26 cellular contexts compared by ENCODE assay signal in the genomic region with DNA sequence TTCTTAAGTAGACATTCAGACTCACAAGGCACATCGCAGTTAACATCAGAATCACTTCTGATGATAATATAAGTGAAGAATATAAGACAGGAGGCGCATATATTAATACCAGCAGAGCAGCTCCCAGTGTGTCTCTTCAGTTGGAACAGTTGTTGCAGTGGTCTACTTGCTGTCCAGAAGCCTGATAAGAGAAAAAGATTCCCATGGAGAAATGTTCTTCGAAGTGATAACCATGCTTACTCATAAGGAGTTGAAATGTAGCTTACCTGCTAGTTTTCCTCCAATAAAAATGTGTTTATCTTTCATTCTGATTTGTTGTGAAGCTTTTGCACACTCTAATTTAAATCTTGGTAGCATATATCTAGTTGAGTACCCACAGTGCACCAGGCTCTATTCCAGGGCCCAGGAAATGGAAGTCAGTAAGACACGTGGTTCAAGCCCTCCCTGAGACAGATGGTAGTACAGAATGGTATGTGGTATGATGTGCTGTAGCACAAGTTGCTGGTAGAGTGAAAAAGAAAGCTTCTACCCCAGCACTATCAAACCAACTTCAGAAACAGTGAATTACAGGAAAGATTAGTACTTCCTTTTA.
"Had no signal": no experiment of that assay in that cellular context is flagged by ENCODE, and none has a peak within 500 bp of the region (broad histone marks: within the 10 kb centered on the region; RNA-seq: fewer than 3 reads in every experiment).

No MANE protein-coding gene starts in this region.

- H3K4me1 ChIP-seq: left ventricle myocardium inferior, prostate gland, stomach, testis, transverse colon, upper lobe of left lung had no signal

- H3K4me3 Mint-ChIP-seq: mesothelial cell of epicardium; naive B cell; natural killer cell; nephron progenitor cell; stimulated activated naive B cell treated with anti-CD40 and anti-IgM and Interleukin-4, amounts not matched to agents 10 μg/mL and 1 μg/mL and 100 μg/mL, for 72 hours had no signal

- H3K36me3 ChIP-seq: ovary, prostate gland, thyroid gland had no signal

- H3K4me1 Mint-ChIP-seq: naive B cell; natural killer cell; stimulated activated naive B cell treated with anti-CD40 and anti-IgM and Interleukin-4, amounts not matched to agents 10 μg/mL and 1 μg/mL and 100 μg/mL, for 72 hours had no signal

- H3K4me3 ChIP-seq: hepatocyte, left ventricle myocardium inferior, lung, ovary, prostate gland, skin epidermis, stomach, testis, thyroid gland, transverse colon, upper lobe of left lung had no signal

- H3K27me3 Mint-ChIP-seq: naive B cell; stimulated activated naive B cell treated with anti-CD40 and anti-IgM and Interleukin-4, amounts not matched to agents 10 μg/mL and 1 μg/mL and 100 μg/mL, for 72 hours had no signal

- DNase-seq: islet precursor cell; left ventricle myocardium inferior; mesendoderm; naive B cell; natural killer cell; nephron progenitor cell; ovary; retina; right cardiac atrium; stimulated activated CD4-positive, alpha-beta T cell treated with anti-CD3 and anti-CD28 coated beads, Interleukin-12 subunit alpha, Interleukin-12 subunit beta, amount 100 ng/mL, for 4 hours; stimulated activated CD4-positive, alpha-beta T cell treated with anti-CD3 and anti-CD28 coated beads, Interleukin-15, amount 100 ng/mL, for 24 hours; stimulated activated CD4-positive, alpha-beta T cell treated with anti-CD3 and anti-CD28 coated beads, Interleukin-2, amount 100 ng/mL, for 24 hours; stimulated activated CD4-positive, alpha-beta T cell treated with anti-CD3 and anti-CD28 coated beads, Interleukin-4, amount 100 ng/mL, for 1 hour; stimulated activated naive B cell treated with anti-CD40 and anti-IgM and Interleukin-4, amounts not matched to agents 10 μg/mL and 1 μg/mL and 100 μg/mL, for 72 hours; stimulated activated naive CD8-positive, alpha-beta T cell treated with anti-CD3 and anti-CD28 coated beads, Interleukin-15, Interleukin-2, amounts not matched to agents 100 U/mL and 50 U/mL, for 24 hours; stomach; testis; thyroid gland; transverse colon; upper lobe of left lung had no signal

- H3K27ac Mint-ChIP-seq: mesothelial cell of epicardium, naive B cell, natural killer cell, nephron progenitor cell had no signal

- H3K27ac ChIP-seq: hepatocyte, left ventricle myocardium inferior, ovary, prostate gland, skin epidermis, stomach, testis, transverse colon, upper lobe of left lung had no signal

- H3K79me2 ChIP-seq: hepatocyte had no signal

- H3K4me2 ChIP-seq: hepatocyte had no signal

- ATAC-seq: natural killer cell; right cardiac atrium; sciatic nerve; stimulated activated naive B cell treated with anti-CD40 and anti-IgM and Interleukin-4, amounts not matched to agents 10 μg/mL and 1 μg/mL and 100 μg/mL, for 72 hours; stimulated activated naive CD8-positive, alpha-beta T cell treated with anti-CD3 and anti-CD28 coated beads, Interleukin-15, Interleukin-2, amounts not matched to agents 100 U/mL and 50 U/mL, for 24 hours had no signal

- H3K9me3 Mint-ChIP-seq: mesothelial cell of epicardium; naive B cell; natural killer cell; nephron progenitor cell; stimulated activated naive B cell treated with anti-CD40 and anti-IgM and Interleukin-4, amounts not matched to agents 10 μg/mL and 1 μg/mL and 100 μg/mL, for 72 hours had no signal

- H3K27me3 ChIP-seq: hepatocyte, ovary, stomach, testis, thyroid gland, transverse colon, upper lobe of left lung had no signal

- H3K9me3 ChIP-seq: left ventricle myocardium inferior, ovary, prostate gland, stomach, testis, thyroid gland, transverse colon, upper lobe of left lung had no signal

- H2AFZ ChIP-seq: hepatocyte had no signal
